In the genomic region with DNA sequence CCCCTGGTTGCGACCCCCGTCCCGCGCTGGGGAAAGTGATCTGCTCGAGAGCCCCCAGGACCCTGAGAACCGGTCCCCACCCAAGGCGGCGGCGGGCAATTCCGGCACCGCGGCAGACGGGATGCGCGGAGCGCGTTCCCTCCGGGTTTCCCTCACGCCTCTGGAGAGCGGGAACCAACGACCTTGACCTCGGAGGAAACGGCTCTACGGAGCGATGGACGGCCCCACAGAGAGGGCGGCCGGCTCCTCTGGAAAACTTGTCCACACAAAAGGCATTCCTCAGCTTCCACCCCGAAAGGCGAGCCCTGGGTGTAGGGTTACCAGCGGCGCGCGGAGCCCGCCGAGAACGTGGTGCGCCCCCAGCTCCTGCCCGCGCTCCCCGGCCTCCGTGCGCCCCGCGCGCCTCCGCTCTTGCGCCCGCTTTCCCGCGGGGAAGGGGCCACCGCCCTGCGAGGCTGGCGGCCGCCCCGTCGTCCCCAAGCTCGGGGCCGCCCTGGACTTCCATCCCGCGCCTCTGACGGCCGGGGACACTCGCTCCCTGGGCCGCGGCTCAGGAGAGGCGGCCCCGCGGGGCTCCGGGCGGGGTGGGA, we compare ENCODE assay signal across 8 cellular contexts. TPM values are rescaled to one million over a fixed set of nuclear protein-coding genes. Genes with fewer than 3 reads are reported as not detected.
DNase-seq lines count a peak whose midpoint lies in the region; ATAC-seq and TF ChIP-seq lines count a peak whose summit lies in the region.

No MANE protein-coding gene starts in this region.

- peak overlapping the region; percentile 69 for H3K4me3 ChIP-seq in NT2/D1 (ENCODE audit: insufficient read length, low read depth)
- H3K4me3 ChIP-seq in fibroblast of lung (replicated peaks in 1 of 4; ENCODE audit: control extremely low read depth in 1 of 4, insufficient read depth in 1 of 4, low read depth in 3 of 4, low read length in 4 of 4) = peak overlapping the region; percentile 55 to 73 (median 60)

- no peaks in the 10 kb centered on the region for H4K20me1 ChIP-seq in fibroblast of lung (ENCODE audit: control insufficient read depth, extremely low read depth, insufficient read depth, low read length)

- no peak for DNase-seq in NT2/D1 (ENCODE audit: low read depth, low spot score)
- peak; percentile 54 to 57 for DNase-seq in fibroblast of lung (ENCODE audit: low read depth in 2 of 2)
- DNase-seq in natural killer cell = no peak
- no peak for DNase-seq in stimulated activated CD4-positive, alpha-beta T cell treated with anti-CD3 and anti-CD28 coated beads, Interleukin-12 subunit alpha, Interleukin-12 subunit beta, amount 100 ng/mL, for 4 hours
- DNase-seq in NOMO-1 treated with DMSO at 0.1 percent for 48 hours (lab: John Stamatoyannopoulos, UW; ENCODE audit: unreplicated experiment) = no peak
- no peak for DNase-seq in effector CD8-positive, alpha-beta T cell (lab: John Stamatoyannopoulos, UW)

- peak overlapping the region; percentile 31 for H3K4me3 Mint-ChIP-seq in natural killer cell

- ATAC-seq in GM18511 (IDR thresholded peaks at IDR 0.05; ENCODE audit: unreplicated experiment) (peak; percentile 27), natural killer cell (peak in 1 of 3 donors; percentile 24), GM18520 (IDR thresholded peaks at IDR 0.05; ENCODE audit: unreplicated experiment) (no peak)

- H3K27ac ChIP-seq in fibroblast of lung (ENCODE audit: insufficient read depth, low read length) = peak overlapping the region; percentile 75

- H3K79me2 ChIP-seq in fibroblast of lung (ENCODE audit: control insufficient read depth, insufficient read depth, low read length) = peaks cover 4% of the 10 kb centered on the region

- H3K4me1 ChIP-seq in NT2/D1 (ENCODE audit: insufficient read depth, insufficient read length) = peaks cover 8% of the 10 kb centered on the region
- H3K4me1 ChIP-seq in fibroblast of lung (ENCODE audit: control insufficient read depth, extremely low read depth, insufficient read depth, low read length) = peaks cover 5% of the 10 kb centered on the region

- TF ChIP-seq CTCF in fibroblast of lung (conservative IDR thresholded peaks at IDR 0.05 in 1 of 2, IDR thresholded peaks at IDR 0.05 in 1 of 2; ENCODE audit: low read depth in 1 of 2, low read length in 2 of 2) (no peak), natural killer cell (IDR thresholded peaks at IDR 0.05) (no peak)

- peak overlapping the region; percentile 80 for H2AFZ ChIP-seq in fibroblast of lung (ENCODE audit: low read length)

- no peaks in the 10 kb centered on the region for H3K9me3 Mint-ChIP-seq in natural killer cell

- H3K27me3 ChIP-seq in NT2/D1 (ENCODE audit: insufficient read depth, insufficient read length) (peaks cover 58% of the 10 kb centered on the region), fibroblast of lung (ENCODE audit: control insufficient read depth, insufficient read depth, low read length) (no peaks in the 10 kb centered on the region)

- peaks cover 0 to 3% of the 10 kb centered on the region in 2 donors for H3K4me1 Mint-ChIP-seq in natural killer cell

- intact Hi-C loops in natural killer cell (cut with micrococcal nuclease) = no loop called here

- H3K27me3 Mint-ChIP-seq in natural killer cell (ENCODE audit: low read depth in 2 of 2) = peaks cover 29 to 32% of the 10 kb centered on the region in 2 donors

- peak overlapping the region; percentile 92 for H3K4me2 ChIP-seq in fibroblast of lung (ENCODE audit: extremely low read depth, insufficient read depth, low read length)

- H3K36me3 ChIP-seq in NT2/D1 (ENCODE audit: insufficient read depth, insufficient read length, low read length) (peaks cover 4% of the 10 kb centered on the region), fibroblast of lung (ENCODE audit: control insufficient read depth, insufficient read depth, low read length) (no peaks in the 10 kb centered on the region)

- no peaks in the 10 kb centered on the region for H3K9me3 ChIP-seq in NT2/D1 (ENCODE audit: insufficient read depth, low read length)
- H3K9me3 ChIP-seq in fibroblast of lung (ENCODE audit: control insufficient read depth, insufficient read depth, low read depth, low read length) = no peaks in the 10 kb centered on the region

- peak overlapping the region; percentile 84 for H3K9ac ChIP-seq in NT2/D1 (ENCODE audit: insufficient read length, low read depth)
- peak overlapping the region; percentile 85 for H3K9ac ChIP-seq in fibroblast of lung (ENCODE audit: insufficient read depth, low read length)

- no peak overlapping the region for H3K27ac Mint-ChIP-seq in natural killer cell

- no peaks in the 10 kb centered on the region for H3K36me3 Mint-ChIP-seq in natural killer cell

RNA-seq across cellular contexts. Expression of gene KIAA1614, which starts 0.4 kb away (rescaled TPM):
- 7.7 and 8.1 TPM in 2 replicates for total RNA-seq in fibroblast of lung
- polyA plus RNA-seq in fibroblast of lung = 2.0 and 3.0 TPM in 2 replicates
- polyA plus RNA-seq in fibroblast of lung (2012) = 3.9 TPM in 2 replicates
- 0.96 and 1.5 TPM in 2 replicates for polyA minus RNA-seq in fibroblast of lung (ENCODE audit: low replicate concordance)
- total RNA-seq in natural killer cell = under 1 TPM; 0.09 to 0.80 (median 0.40) TPM

Comparison
In these comparisons a context has a peak if more than half of its experiments do, and no peak if none do; other contexts are left out.
1. DNase-seq: peak in fibroblast of lung (2 of 2); none in NT2/D1 (single experiment), natural killer cell (single experiment), stimulated activated CD4-positive, alpha-beta T cell treated with anti-CD3 and anti-CD28 coated beads, Interleukin-12 subunit alpha, Interleukin-12 subunit beta, amount 100 ng/mL, for 4 hours (single experiment), NOMO-1 treated with DMSO at 0.1 percent for 48 hours (single experiment) and effector CD8-positive, alpha-beta T cell (single experiment).